In the genomic region with DNA sequence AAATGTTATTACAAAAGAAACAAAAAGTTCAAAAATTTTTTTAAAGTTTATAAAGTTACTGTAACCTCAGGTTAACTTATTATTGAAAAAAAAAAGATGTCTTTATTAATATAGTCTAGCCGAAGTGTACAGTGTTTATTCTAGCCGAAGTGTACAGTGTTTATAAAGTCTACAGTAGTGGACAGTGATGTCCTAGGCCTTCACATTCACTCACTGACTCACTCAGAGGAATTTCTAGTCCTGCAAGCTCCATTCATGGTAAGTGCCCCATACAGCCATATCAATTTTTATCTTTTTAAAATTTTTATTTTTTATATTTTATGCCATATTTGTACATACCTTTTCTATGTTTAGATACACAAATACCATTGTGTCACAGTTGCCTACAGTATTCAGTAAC, we compare ENCODE assay signal across 1 cellular context.
TF ChIP-seq lines count a peak whose summit lies in the region.

No MANE protein-coding gene starts in this region.

TF ChIP-seq in IMR-90, 13 proteins besides CTCF, POLR2A, EP300 and RAD21 (continued from another document):
- no peak for TF ChIP-seq CEBPB (IDR thresholded peaks at IDR 0.05; ENCODE audit: low read depth, low read length)
- no peak for TF ChIP-seq FOS (IDR thresholded peaks at IDR 0.05; ENCODE audit: low read depth, low read length)
- TF ChIP-seq RFX5 (IDR thresholded peaks at IDR 0.05; ENCODE audit: low read depth, low read length): no peak
